1 cellular context compared by ENCODE assay signal in the genomic region with DNA sequence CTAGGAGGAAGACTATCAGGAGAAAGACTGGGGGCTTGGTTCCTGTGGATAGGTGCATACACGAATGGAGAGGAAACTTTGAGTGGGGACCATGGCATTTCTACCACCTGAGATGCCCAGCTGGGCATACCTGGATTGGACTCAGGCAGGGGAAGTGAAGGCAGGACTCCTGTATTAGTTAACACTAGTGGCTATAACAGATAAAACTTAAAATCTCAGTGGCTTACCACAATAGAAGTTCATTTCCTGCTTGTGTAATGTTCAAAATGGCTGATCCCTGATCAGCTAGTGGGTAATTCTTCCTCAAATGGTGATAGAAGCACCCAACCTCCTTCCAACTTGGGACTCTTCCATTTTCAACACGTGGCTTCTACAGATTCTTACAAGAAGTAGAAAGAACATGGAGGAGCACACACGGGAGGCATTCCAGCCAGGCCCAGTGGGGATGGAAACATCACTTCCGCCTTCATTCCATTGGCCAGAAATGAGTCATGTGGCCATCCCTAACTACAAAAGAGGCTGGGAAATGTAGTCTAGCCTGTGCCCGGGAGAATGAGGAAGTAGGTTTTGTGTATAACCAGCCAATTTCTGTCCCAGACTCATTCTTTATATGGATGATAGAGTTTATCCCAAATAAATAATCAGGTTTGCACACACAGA.
TF ChIP-seq lines count a peak whose summit lies in the region.

No MANE protein-coding gene starts in this region.

TF ChIP-seq in GM12878, 131 proteins besides CTCF, POLR2A, EP300 and RAD21 (continued from another document and continues in another):
- TF ChIP-seq, protein P1, sequence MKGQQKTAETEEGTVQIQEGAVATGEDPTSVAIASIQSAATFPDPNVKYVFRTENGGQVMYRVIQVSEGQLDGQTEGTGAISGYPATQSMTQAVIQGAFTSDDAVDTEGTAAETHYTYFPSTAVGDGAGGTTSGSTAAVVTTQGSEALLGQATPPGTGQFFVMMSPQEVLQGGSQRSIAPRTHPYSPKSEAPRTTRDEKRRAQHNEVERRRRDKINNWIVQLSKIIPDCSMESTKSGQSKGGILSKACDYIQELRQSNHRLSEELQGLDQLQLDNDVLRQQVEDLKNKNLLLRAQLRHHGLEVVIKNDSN (IDR thresholded peaks at IDR 0.05; ENCODE audit: borderline replicate concordance, extremely low read length, insufficient read depth, low read depth, low read length) = peak; percentile 81
- TF ChIP-seq, protein P2, sequence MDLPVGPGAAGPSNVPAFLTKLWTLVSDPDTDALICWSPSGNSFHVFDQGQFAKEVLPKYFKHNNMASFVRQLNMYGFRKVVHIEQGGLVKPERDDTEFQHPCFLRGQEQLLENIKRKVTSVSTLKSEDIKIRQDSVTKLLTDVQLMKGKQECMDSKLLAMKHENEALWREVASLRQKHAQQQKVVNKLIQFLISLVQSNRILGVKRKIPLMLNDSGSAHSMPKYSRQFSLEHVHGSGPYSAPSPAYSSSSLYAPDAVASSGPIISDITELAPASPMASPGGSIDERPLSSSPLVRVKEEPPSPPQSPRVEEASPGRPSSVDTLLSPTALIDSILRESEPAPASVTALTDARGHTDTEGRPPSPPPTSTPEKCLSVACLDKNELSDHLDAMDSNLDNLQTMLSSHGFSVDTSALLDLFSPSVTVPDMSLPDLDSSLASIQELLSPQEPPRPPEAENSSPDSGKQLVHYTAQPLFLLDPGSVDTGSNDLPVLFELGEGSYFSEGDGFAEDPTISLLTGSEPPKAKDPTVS (IDR thresholded peaks at IDR 0.05; ENCODE audit: low read depth, low read length) = no peak
- no peak for TF ChIP-seq FOXK2 (IDR thresholded peaks at IDR 0.05)
- TF ChIP-seq, protein P3, sequence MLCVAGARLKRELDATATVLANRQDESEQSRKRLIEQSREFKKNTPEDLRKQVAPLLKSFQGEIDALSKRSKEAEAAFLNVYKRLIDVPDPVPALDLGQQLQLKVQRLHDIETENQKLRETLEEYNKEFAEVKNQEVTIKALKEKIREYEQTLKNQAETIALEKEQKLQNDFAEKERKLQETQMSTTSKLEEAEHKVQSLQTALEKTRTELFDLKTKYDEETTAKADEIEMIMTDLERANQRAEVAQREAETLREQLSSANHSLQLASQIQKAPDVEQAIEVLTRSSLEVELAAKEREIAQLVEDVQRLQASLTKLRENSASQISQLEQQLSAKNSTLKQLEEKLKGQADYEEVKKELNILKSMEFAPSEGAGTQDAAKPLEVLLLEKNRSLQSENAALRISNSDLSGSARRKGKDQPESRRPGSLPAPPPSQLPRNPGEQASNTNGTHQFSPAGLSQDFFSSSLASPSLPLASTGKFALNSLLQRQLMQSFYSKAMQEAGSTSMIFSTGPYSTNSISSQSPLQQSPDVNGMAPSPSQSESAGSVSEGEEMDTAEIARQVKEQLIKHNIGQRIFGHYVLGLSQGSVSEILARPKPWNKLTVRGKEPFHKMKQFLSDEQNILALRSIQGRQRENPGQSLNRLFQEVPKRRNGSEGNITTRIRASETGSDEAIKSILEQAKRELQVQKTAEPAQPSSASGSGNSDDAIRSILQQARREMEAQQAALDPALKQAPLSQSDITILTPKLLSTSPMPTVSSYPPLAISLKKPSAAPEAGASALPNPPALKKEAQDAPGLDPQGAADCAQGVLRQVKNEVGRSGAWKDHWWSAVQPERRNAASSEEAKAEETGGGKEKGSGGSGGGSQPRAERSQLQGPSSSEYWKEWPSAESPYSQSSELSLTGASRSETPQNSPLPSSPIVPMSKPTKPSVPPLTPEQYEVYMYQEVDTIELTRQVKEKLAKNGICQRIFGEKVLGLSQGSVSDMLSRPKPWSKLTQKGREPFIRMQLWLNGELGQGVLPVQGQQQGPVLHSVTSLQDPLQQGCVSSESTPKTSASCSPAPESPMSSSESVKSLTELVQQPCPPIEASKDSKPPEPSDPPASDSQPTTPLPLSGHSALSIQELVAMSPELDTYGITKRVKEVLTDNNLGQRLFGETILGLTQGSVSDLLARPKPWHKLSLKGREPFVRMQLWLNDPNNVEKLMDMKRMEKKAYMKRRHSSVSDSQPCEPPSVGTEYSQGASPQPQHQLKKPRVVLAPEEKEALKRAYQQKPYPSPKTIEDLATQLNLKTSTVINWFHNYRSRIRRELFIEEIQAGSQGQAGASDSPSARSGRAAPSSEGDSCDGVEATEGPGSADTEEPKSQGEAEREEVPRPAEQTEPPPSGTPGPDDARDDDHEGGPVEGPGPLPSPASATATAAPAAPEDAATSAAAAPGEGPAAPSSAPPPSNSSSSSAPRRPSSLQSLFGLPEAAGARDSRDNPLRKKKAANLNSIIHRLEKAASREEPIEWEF (IDR thresholded peaks at IDR 0.05; ENCODE audit: insufficient replicate concordance, low read depth, low read length) = no peak
- TF ChIP-seq, protein P4, sequence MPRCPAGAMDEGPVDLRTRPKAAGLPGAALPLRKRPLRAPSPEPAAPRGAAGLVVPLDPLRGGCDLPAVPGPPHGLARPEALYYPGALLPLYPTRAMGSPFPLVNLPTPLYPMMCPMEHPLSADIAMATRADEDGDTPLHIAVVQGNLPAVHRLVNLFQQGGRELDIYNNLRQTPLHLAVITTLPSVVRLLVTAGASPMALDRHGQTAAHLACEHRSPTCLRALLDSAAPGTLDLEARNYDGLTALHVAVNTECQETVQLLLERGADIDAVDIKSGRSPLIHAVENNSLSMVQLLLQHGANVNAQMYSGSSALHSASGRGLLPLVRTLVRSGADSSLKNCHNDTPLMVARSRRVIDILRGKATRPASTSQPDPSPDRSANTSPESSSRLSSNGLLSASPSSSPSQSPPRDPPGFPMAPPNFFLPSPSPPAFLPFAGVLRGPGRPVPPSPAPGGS (IDR thresholded peaks at IDR 0.05; ENCODE audit: borderline replicate concordance, insufficient read depth, low read depth, low read length, poor library complexity, severe bottlenecking) = no peak
- TF ChIP-seq POLR2AphosphoS5 (IDR thresholded peaks at IDR 0.05; ENCODE audit: low read length) = no peak
- no peak for TF ChIP-seq JUND (IDR thresholded peaks at IDR 0.05; ENCODE audit: low read depth, low read length)
- peak; percentile 88 for TF ChIP-seq RAD51 (IDR thresholded peaks at IDR 0.05)
- no peak for TF ChIP-seq MEF2A (IDR thresholded peaks at IDR 0.05; ENCODE audit: insufficient read depth, low read depth, low read length)
- TF ChIP-seq EGR1 (IDR thresholded peaks at IDR 0.05; ENCODE audit: borderline replicate concordance in 1 of 2, low read depth in 2 of 2, low read length in 2 of 2) = no peak
- TF ChIP-seq HCFC1 (IDR thresholded peaks at IDR 0.05; ENCODE audit: low read length) = peak; percentile 80
- no peak for TF ChIP-seq SUPT20H (IDR thresholded peaks at IDR 0.05; ENCODE audit: borderline replicate concordance, control insufficient read depth, low read depth, low read length)
- no peak for TF ChIP-seq EED (IDR thresholded peaks at IDR 0.05; ENCODE audit: low read depth)
- TF ChIP-seq EZH2 (IDR thresholded peaks at IDR 0.05; ENCODE audit: borderline replicate concordance, control insufficient read depth, low read depth, low read length) = no peak
- no peak for TF ChIP-seq STAT3 (IDR thresholded peaks at IDR 0.05; ENCODE audit: low read depth, low read length)
- no peak for TF ChIP-seq SP1 (IDR thresholded peaks at IDR 0.05; ENCODE audit: low read depth, low read length)
- TF ChIP-seq, protein P5, sequence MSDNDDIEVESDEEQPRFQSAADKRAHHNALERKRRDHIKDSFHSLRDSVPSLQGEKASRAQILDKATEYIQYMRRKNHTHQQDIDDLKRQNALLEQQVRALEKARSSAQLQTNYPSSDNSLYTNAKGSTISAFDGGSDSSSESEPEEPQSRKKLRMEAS (IDR thresholded peaks at IDR 0.05; ENCODE audit: low read depth, low read length) = no peak
- no peak for TF ChIP-seq ZNF622 (IDR thresholded peaks at IDR 0.05)
- no peak for TF ChIP-seq SREBF2 (IDR thresholded peaks at IDR 0.05; ENCODE audit: low read length)
- TF ChIP-seq ZZZ3 (IDR thresholded peaks at IDR 0.05; ENCODE audit: control insufficient read depth, insufficient read length, low read depth) = no peak
- no peak for TF ChIP-seq ZNF274 (IDR thresholded peaks at IDR 0.05; ENCODE audit: insufficient read depth, insufficient read length)
- TF ChIP-seq MXI1 (IDR thresholded peaks at IDR 0.05; ENCODE audit: low read depth, low read length) = no peak
- no peak for TF ChIP-seq ATF7 (IDR thresholded peaks at IDR 0.05; ENCODE audit: low read depth)
- TF ChIP-seq WRNIP1 (IDR thresholded peaks at IDR 0.05; ENCODE audit: borderline replicate concordance, low read depth, low read length) = no peak
- TF ChIP-seq, protein P6, sequence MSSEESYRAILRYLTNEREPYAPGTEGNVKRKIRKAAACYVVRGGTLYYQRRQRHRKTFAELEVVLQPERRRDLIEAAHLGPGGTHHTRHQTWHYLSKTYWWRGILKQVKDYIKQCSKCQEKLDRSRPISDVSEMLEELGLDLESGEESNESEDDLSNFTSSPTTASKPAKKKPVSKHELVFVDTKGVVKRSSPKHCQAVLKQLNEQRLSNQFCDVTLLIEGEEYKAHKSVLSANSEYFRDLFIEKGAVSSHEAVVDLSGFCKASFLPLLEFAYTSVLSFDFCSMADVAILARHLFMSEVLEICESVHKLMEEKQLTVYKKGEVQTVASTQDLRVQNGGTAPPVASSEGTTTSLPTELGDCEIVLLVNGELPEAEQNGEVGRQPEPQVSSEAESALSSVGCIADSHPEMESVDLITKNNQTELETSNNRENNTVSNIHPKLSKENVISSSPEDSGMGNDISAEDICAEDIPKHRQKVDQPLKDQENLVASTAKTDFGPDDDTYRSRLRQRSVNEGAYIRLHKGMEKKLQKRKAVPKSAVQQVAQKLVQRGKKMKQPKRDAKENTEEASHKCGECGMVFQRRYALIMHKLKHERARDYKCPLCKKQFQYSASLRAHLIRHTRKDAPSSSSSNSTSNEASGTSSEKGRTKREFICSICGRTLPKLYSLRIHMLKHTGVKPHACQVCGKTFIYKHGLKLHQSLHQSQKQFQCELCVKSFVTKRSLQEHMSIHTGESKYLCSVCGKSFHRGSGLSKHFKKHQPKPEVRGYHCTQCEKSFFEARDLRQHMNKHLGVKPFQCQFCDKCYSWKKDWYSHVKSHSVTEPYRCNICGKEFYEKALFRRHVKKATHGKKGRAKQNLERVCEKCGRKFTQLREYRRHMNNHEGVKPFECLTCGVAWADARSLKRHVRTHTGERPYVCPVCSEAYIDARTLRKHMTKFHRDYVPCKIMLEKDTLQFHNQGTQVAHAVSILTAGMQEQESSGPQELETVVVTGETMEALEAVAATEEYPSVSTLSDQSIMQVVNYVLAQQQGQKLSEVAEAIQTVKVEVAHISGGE (CRISPR knock-in tag; IDR thresholded peaks at IDR 0.05) = no peak
- TF ChIP-seq SMAD5 (IDR thresholded peaks at IDR 0.05; ENCODE audit: low read depth) = no peak
- no peak for TF ChIP-seq BHLHE40 (IDR thresholded peaks at IDR 0.05; ENCODE audit: borderline replicate concordance in 1 of 2, low read depth in 2 of 2, low read length in 1 of 2)
- TF ChIP-seq NRF1 (conservative IDR thresholded peaks at IDR 0.05; ENCODE audit: low read depth, low read length) = no peak
- TF ChIP-seq POLR2AphosphoS2 (IDR thresholded peaks at IDR 0.05; ENCODE audit: low read depth, low read length) = no peak
- TF ChIP-seq CREB1 (IDR thresholded peaks at IDR 0.05; ENCODE audit: low read depth) = peak; percentile 61
- TF ChIP-seq CHD1 (IDR thresholded peaks at IDR 0.05; ENCODE audit: low read depth, low read length) = no peak
- no peak for TF ChIP-seq STAT1 (conservative IDR thresholded peaks at IDR 0.05)
- TF ChIP-seq NFIC (IDR thresholded peaks at IDR 0.05; ENCODE audit: low read depth, low read length) = no peak
- TF ChIP-seq MTA2 (IDR thresholded peaks at IDR 0.05; ENCODE audit: low read depth) = no peak
- no peak for TF ChIP-seq NR2F1 (conservative IDR thresholded peaks at IDR 0.05)
- no peak for TF ChIP-seq SIN3A (IDR thresholded peaks at IDR 0.05; ENCODE audit: low read depth, low read length)
- TF ChIP-seq, protein P7, sequence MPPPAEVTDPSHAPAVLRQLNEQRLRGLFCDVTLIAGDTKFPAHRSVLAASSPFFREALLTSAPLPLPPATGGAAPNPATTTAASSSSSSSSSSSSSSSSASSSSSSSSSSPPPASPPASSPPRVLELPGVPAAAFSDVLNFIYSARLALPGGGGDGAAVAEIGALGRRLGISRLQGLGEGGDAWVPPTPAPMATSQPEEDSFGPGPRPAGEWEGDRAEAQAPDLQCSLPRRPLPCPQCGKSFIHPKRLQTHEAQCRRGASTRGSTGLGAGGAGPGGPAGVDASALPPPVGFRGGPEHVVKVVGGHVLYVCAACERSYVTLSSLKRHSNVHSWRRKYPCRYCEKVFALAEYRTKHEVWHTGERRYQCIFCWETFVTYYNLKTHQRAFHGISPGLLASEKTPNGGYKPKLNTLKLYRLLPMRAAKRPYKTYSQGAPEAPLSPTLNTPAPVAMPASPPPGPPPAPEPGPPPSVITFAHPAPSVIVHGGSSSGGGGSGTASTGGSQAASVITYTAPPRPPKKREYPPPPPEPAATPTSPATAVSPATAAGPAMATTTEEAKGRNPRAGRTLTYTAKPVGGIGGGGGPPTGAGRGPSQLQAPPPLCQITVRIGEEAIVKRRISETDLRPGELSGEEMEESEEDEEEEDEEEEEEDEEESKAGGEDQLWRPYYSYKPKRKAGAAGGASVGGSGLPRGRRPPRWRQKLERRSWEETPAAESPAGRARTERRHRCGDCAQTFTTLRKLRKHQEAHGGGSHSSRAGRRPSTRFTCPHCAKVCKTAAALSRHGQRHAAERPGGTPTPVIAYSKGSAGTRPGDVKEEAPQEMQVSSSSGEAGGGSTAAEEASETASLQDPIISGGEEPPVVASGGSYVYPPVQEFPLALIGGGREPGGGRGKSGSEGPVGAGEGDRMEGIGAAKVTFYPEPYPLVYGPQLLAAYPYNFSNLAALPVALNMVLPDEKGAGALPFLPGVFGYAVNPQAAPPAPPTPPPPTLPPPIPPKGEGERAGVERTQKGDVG (CRISPR knock-in tag; IDR thresholded peaks at IDR 0.05) = no peak
- TF ChIP-seq, protein P8, sequence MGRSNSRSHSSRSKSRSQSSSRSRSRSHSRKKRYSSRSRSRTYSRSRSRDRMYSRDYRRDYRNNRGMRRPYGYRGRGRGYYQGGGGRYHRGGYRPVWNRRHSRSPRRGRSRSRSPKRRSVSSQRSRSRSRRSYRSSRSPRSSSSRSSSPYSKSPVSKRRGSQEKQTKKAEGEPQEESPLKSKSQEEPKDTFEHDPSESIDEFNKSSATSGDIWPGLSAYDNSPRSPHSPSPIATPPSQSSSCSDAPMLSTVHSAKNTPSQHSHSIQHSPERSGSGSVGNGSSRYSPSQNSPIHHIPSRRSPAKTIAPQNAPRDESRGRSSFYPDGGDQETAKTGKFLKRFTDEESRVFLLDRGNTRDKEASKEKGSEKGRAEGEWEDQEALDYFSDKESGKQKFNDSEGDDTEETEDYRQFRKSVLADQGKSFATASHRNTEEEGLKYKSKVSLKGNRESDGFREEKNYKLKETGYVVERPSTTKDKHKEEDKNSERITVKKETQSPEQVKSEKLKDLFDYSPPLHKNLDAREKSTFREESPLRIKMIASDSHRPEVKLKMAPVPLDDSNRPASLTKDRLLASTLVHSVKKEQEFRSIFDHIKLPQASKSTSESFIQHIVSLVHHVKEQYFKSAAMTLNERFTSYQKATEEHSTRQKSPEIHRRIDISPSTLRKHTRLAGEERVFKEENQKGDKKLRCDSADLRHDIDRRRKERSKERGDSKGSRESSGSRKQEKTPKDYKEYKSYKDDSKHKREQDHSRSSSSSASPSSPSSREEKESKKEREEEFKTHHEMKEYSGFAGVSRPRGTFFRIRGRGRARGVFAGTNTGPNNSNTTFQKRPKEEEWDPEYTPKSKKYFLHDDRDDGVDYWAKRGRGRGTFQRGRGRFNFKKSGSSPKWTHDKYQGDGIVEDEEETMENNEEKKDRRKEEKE (IDR thresholded peaks at IDR 0.05) = no peak
